Comparison of ENCODE assay signal across 9 cellular contexts in genomic region chr2:170155022-170155722, GRCh38. TPM values are rescaled to one million over a fixed set of nuclear protein-coding genes. Genes with fewer than 3 reads are reported as not detected.
A peak's percentile ranks its signal among the peaks of the same experiment; 100 is the strongest.
DNase-seq lines count a peak whose midpoint lies in the region; ATAC-seq, FAIRE-seq and TF ChIP-seq lines count a peak whose summit lies in the region.
"Had no signal": no experiment of that assay in that cellular context is flagged by ENCODE, and none has a peak within 500 bp of the region (broad histone marks: within the 10 kb centered on the region; RNA-seq: fewer than 3 reads in every experiment).

No MANE protein-coding gene starts in this region.

- 0 out of 2 replicates have a peak overlapping the region, but pooled peaks have one; percentile 19 for H3K9ac ChIP-seq in OCI-LY3 (ENCODE audit: low read length)
- H3K9ac ChIP-seq in kidney (ENCODE audit: low read length in 2 of 2), result no peak overlapping the region

- peaks cover 42% of the 10 kb centered on the region for H3K4me1 ChIP-seq in OCI-LY3 (ENCODE audit: low read length)
- no peaks in the 10 kb centered on the region for H3K4me1 ChIP-seq in vagina
- H3K4me1 ChIP-seq in kidney (ENCODE audit: control insufficient read depth in 1 of 2, insufficient read depth in 1 of 2, low read depth in 1 of 2, low read length in 2 of 2), result no peaks in the 10 kb centered on the region
- no peaks in the 10 kb centered on the region for H3K4me1 ChIP-seq in gastrocnemius medialis

- no peaks in the 10 kb centered on the region for H4K20me1 ChIP-seq in OCI-LY3 (ENCODE audit: insufficient read depth, low read length)

- H3K36me3 ChIP-seq in OCI-LY3 (replicated peaks; ENCODE audit: low read depth, low read length) (peaks cover 5% of the 10 kb centered on the region), vagina (no peaks in the 10 kb centered on the region), kidney (ENCODE audit: control insufficient read depth in 1 of 2, insufficient read depth in 2 of 2, low read length in 2 of 2) (no peaks in the 10 kb centered on the region), gastrocnemius medialis (no peaks in the 10 kb centered on the region)

- peak overlapping the region; percentile 97 for H3K4me2 ChIP-seq in OCI-LY3 (ENCODE audit: low read length)

- H2AFZ ChIP-seq in OCI-LY3 (ENCODE audit: low read depth, low read length), result no peak overlapping the region

- no peak for TF ChIP-seq CTCF in OCI-LY3 (IDR thresholded peaks at IDR 0.05; ENCODE audit: low read depth, low read length)
- no peak for TF ChIP-seq CTCF in vagina (IDR thresholded peaks at IDR 0.05)
- TF ChIP-seq CTCF in kidney (IDR thresholded peaks at IDR 0.05; ENCODE audit: borderline replicate concordance, extremely low read depth, insufficient read depth), result no peak
- no peak for TF ChIP-seq CTCF in gastrocnemius medialis (IDR thresholded peaks at IDR 0.05 in 4 of 5, conservative IDR thresholded peaks at IDR 0.05 in 1 of 5)

- intact Hi-C loops in vagina (cut with DNase I), result no loop called here
- intact Hi-C loops in kidney (cut with DNase I), result no loop called here
- intact Hi-C loops in gastrocnemius medialis (cut with DNase I; ENCODE audit: low total_unique reads), result no loop called here

- FAIRE-seq in H54 (lab: Jason Lieb, UNC) (peak; percentile 65), kidney (lab: Jason Lieb, UNC) (no peak)

- in situ Hi-C loops in gastrocnemius medialis (cut with MboI; ENCODE audit: low sequenced_read_pairs in 4 of 4), result no loop called here

- DNase-seq in EH (ENCODE audit: low read depth), result peak; percentile 62
- DNase-seq in H54 (ENCODE audit: insufficient read length, low spot score), result peak; percentile 42
- DNase-seq in iPS DF 19.7 (ENCODE audit: low read depth, low spot score), result peak; percentile 56
- DNase-seq in vagina (ENCODE audit: extremely low spot score in 2 of 2), result no peak
- no peak for DNase-seq in kidney
- no peak for DNase-seq in activated naive CD4-positive, alpha-beta T cell treated with anti-CD3 and anti-CD28 coated beads, Interleukin-2, amount 50 U/mL, for 16 hours
- no peak for DNase-seq in gastrocnemius medialis

- H3K4me3 ChIP-seq in OCI-LY3 (ENCODE audit: low read length) (peak overlapping the region; percentile 71), vagina (no peak overlapping the region), kidney (ENCODE audit: low read length in 2 of 2) (no peak overlapping the region), gastrocnemius medialis (peak overlapping the region in 1 of 4 donors; percentile 16)

- peaks cover 15% of the 10 kb centered on the region for H3K27me3 ChIP-seq in OCI-LY3 (ENCODE audit: low read depth, low read length)
- H3K27me3 ChIP-seq in vagina, result no peaks in the 10 kb centered on the region
- no peaks in the 10 kb centered on the region for H3K27me3 ChIP-seq in gastrocnemius medialis

- H3K27ac ChIP-seq in OCI-LY3 (ENCODE audit: low read length), result peak overlapping the region; percentile 32
- no peak overlapping the region for H3K27ac ChIP-seq in vagina
- H3K27ac ChIP-seq in kidney (ENCODE audit: low read depth in 2 of 2, low read length in 2 of 2), result no peak overlapping the region
- no peak overlapping the region for H3K27ac ChIP-seq in gastrocnemius medialis

- no peaks in the 10 kb centered on the region; the same call in 1 of the 2 replicates for H3K9me3 ChIP-seq in OCI-LY3 (ENCODE audit: insufficient read depth, low read length)
- H3K9me3 ChIP-seq in vagina, result no peaks in the 10 kb centered on the region
- H3K9me3 ChIP-seq in kidney (ENCODE audit: control insufficient read depth in 1 of 2, low read length in 2 of 2), result no peaks in the 10 kb centered on the region
- H3K9me3 ChIP-seq in gastrocnemius medialis, result no peaks in the 10 kb centered on the region

- TF ChIP-seq POLR2A in H54 (IDR thresholded peaks at IDR 0.05; ENCODE audit: low read depth, low read length), result no peak
- no peak for TF ChIP-seq POLR2A in vagina (IDR thresholded peaks at IDR 0.05)
- no peak for TF ChIP-seq POLR2A in gastrocnemius medialis (IDR thresholded peaks at IDR 0.05)

- H3K79me2 ChIP-seq in OCI-LY3 (ENCODE audit: low read length), result no peaks in the 10 kb centered on the region

- no peak for ATAC-seq in gastrocnemius medialis

RNA-seq across cellular contexts. Expression of gene MYO3B, which starts 22.8 kb away (rescaled TPM):
- 0.49 TPM for total RNA-seq in vagina
- 6.4 TPM for total RNA-seq in kidney
- 3.5 TPM for polyA plus RNA-seq in kidney (ENCODE audit: insufficient read depth, low read depth, low replicate concordance)
- total RNA-seq in gastrocnemius medialis, result under 1 TPM in 2 of 4 donors, not detected in 2; 0.07 to 0.27 TPM
- total RNA-seq: neural crest cell had no signal

Comparison
In these comparisons a context has a peak if more than half of its experiments do, and no peak if none do; other contexts are left out.
1. DNase-seq: peak in EH (single experiment), H54 (single experiment) and iPS DF 19.7 (single experiment); none in vagina (0 of 2), kidney (single experiment), activated naive CD4-positive, alpha-beta T cell treated with anti-CD3 and anti-CD28 coated beads, Interleukin-2, amount 50 U/mL, for 16 hours (single experiment) and gastrocnemius medialis (0 of 2).